Comparison of ENCODE assay signal across 8 cellular contexts in the genomic region with DNA sequence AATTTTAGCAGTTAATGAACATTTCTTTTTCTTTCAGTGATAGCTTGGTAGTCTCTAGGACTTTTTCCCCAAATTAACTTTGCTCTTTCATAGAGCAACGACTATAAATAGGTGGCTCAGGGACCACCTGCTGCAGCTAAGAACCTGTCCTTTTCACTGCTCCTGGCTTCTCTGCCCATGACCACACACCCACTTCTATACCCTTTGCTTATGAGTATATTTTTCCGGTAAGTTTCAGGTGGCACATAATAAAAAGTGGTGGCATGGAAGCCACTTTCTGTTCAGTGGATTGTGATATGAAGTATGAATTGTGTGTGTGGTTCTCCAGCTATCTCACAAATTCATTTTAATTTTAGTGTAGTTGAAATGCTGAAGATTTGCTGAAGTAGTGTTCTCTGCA.
DNase-seq lines count a peak whose midpoint lies in the region; ATAC-seq and TF ChIP-seq lines count a peak whose summit lies in the region.

No MANE protein-coding gene starts in this region.

- no peaks in the 10 kb centered on the region for H3K9me3 ChIP-seq in muscle layer of duodenum (ENCODE audit: control insufficient read depth in 1 of 2, low read length in 2 of 2)

- H3K27me3 ChIP-seq in HL-60 (ENCODE audit: insufficient read depth, poor library complexity, severe bottlenecking) (no peaks in the 10 kb centered on the region), muscle layer of duodenum (ENCODE audit: low read depth, low read length) (no peaks in the 10 kb centered on the region)

- peak overlapping the region; percentile 89 for H3K27ac Mint-ChIP-seq in activated naive CD8-positive, alpha-beta T cell treated with anti-CD3 and anti-CD28 coated beads, Interleukin-2, amount 50 U/mL, for 24 hours

- H3K4me3 ChIP-seq in AG10803 (ENCODE audit: low read length) (peak overlapping the region; percentile 92), HL-60 (replicated peaks; ENCODE audit: insufficient read depth, low read length) (peak overlapping the region; percentile 96), muscle layer of duodenum (ENCODE audit: low read depth in 1 of 2, low read length in 2 of 2) (peak overlapping the region; percentile 84 to 92)

- TF ChIP-seq CTCF in AG10803 (conservative IDR thresholded peaks at IDR 0.05; ENCODE audit: low read length): no peak
- TF ChIP-seq CTCF in HL-60 (IDR thresholded peaks at IDR 0.05; ENCODE audit: insufficient read depth, low read length): no peak

- ATAC-seq in activated naive CD8-positive, alpha-beta T cell treated with anti-CD3 and anti-CD28 coated beads, Interleukin-2, amount 50 U/mL, for 24 hours: no peak

- H3K4me1 Mint-ChIP-seq in activated naive CD8-positive, alpha-beta T cell treated with anti-CD3 and anti-CD28 coated beads, Interleukin-2, amount 50 U/mL, for 24 hours: peaks cover 23% of the 10 kb centered on the region

- DNase-seq in AG10803 (ENCODE audit: low read depth) (no peak), HL-60 (ENCODE audit: low read depth in 1 of 2, low spot score in 1 of 2) (no peak), midbrain (lab: John Stamatoyannopoulos, UW) (no peak), NCI-H1436 treated with DMSO at 0.1 percent for 48 hours (lab: John Stamatoyannopoulos, UW) (no peak), NCI-H1436 (lab: John Stamatoyannopoulos, UW) (no peak)
- no peak for DNase-seq in activated naive CD8-positive, alpha-beta T cell treated with anti-CD3 and anti-CD28 coated beads, Interleukin-2, amount 50 U/mL, for 24 hours
- DNase-seq in stimulated activated CD4-positive, alpha-beta T cell treated with anti-CD3 and anti-CD28 coated beads, Interleukin-1b, Interleukin-23, amount 100 ng/mL, for 48 hours: no peak

- H3K36me3 ChIP-seq in muscle layer of duodenum (ENCODE audit: control insufficient read depth in 1 of 2, insufficient read depth in 2 of 2, low read length in 2 of 2): peaks cover 25 to 27% of the 10 kb centered on the region in 2 donors

- H3K36me3 Mint-ChIP-seq in activated naive CD8-positive, alpha-beta T cell treated with anti-CD3 and anti-CD28 coated beads, Interleukin-2, amount 50 U/mL, for 24 hours (ENCODE audit: low read depth): peaks cover 29% of the 10 kb centered on the region

- peaks cover 0 to 18% of the 10 kb centered on the region in 2 donors for H3K4me1 ChIP-seq in muscle layer of duodenum (ENCODE audit: control insufficient read depth in 1 of 2, insufficient read depth in 2 of 2, low read length in 2 of 2)

- H3K4me3 Mint-ChIP-seq in activated naive CD8-positive, alpha-beta T cell treated with anti-CD3 and anti-CD28 coated beads, Interleukin-2, amount 50 U/mL, for 24 hours: peak overlapping the region; percentile 97

- no peaks in the 10 kb centered on the region for H3K9me3 Mint-ChIP-seq in activated naive CD8-positive, alpha-beta T cell treated with anti-CD3 and anti-CD28 coated beads, Interleukin-2, amount 50 U/mL, for 24 hours

- no peaks in the 10 kb centered on the region for H3K27me3 Mint-ChIP-seq in activated naive CD8-positive, alpha-beta T cell treated with anti-CD3 and anti-CD28 coated beads, Interleukin-2, amount 50 U/mL, for 24 hours

- H3K27ac ChIP-seq in HL-60 (replicated peaks) (peak overlapping the region; percentile 97), muscle layer of duodenum (ENCODE audit: low read length) (no peak overlapping the region)
